33 cellular contexts compared by ENCODE assay signal in the genomic region with DNA sequence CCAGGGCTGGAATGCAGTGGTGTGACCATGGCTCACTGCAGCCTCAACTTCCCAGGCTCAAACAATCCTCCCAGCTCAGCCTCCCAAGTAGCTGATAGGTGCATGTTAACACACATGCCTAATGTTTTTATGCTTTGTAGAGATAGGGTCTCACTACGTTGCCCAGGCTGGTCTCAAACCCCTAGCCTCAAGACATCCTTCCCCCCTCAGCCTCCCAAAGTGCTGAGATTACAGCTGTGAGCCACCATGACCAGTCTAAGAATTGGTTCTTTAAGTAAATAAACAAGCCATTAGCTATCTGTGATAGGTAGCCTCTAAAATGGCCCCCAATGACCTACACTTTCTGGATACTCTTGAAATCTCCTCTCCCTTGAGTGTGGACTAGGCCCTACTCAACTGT. TPM values are rescaled to one million over a fixed set of nuclear protein-coding genes. Genes with fewer than 3 reads are reported as not detected.
DNase-seq lines count a peak whose midpoint lies in the region; ATAC-seq, FAIRE-seq and TF ChIP-seq lines count a peak whose summit lies in the region.
"Had no signal": no experiment of that assay in that cellular context is flagged by ENCODE, and none has a peak within 500 bp of the region (broad histone marks: within the 10 kb centered on the region; RNA-seq: fewer than 3 reads in every experiment).

No MANE protein-coding gene starts in this region.

- peaks cover 21% of the 10 kb centered on the region; the same call in 1 of the 2 replicates for H3K9me3 ChIP-seq in OCI-LY7 (ENCODE audit: low read length)
- no peaks in the 10 kb centered on the region for H3K9me3 ChIP-seq in K562 (replicated peaks; ENCODE audit: control insufficient read depth, insufficient read depth, low read depth, low read length)
- H3K9me3 ChIP-seq in naive thymus-derived CD4-positive, alpha-beta T cell (ENCODE audit: control insufficient read depth in 2 of 3, low read length in 3 of 3): no peaks in the 10 kb centered on the region
- H3K9me3 ChIP-seq: pancreas, Peyer's patch, suprapubic skin, upper lobe of right lung had no signal

- H3K27me3 ChIP-seq in K562 (ENCODE audit: control insufficient read depth in 2 of 2, insufficient read depth in 2 of 2, low read length in 2 of 2): no peaks in the 10 kb centered on the region
- H3K27me3 ChIP-seq in naive thymus-derived CD4-positive, alpha-beta T cell (ENCODE audit: control insufficient read depth in 2 of 2, insufficient read depth in 2 of 2, low read length in 2 of 2): no peaks in the 10 kb centered on the region
- H3K27me3 ChIP-seq: BLaER1, foreskin keratinocyte, pancreas, Peyer's patch, suprapubic skin, upper lobe of right lung had no signal

- no peak for DNase-seq in activated naive CD8-positive, alpha-beta T cell treated with anti-CD3 and anti-CD28 coated beads, Interleukin-2, amount 10 ng/mL, durations not matched to agents 7 days and 5 days
- no peak for DNase-seq in activated naive CD8-positive, alpha-beta T cell treated with anti-CD3 and anti-CD28 coated beads for 36 hours
- no peak for DNase-seq in OCI-LY7 (ENCODE audit: low spot score)
- DNase-seq in K562 (ENCODE audit: extremely low read depth in 1 of 4, low spot score in 3 of 4): no peak
- DNase-seq in osteocyte (ENCODE audit: extremely low spot score, unreplicated experiment): no peak
- no peak for DNase-seq in naive thymus-derived CD4-positive, alpha-beta T cell
- no peak for DNase-seq in NCI-H524 (lab: John Stamatoyannopoulos, UW)
- no peak for DNase-seq in DMS153 treated with DMSO at 0.1 percent for 48 hours (lab: John Stamatoyannopoulos, UW; ENCODE audit: unreplicated experiment)
- DNase-seq: activated B cell treated with CpG ODN at 0.5 μM for 24 hours; activated CD4-positive, alpha-beta T cell treated with anti-CD3 and anti-CD28 coated beads, Interleukin-2, amount 50 U/mL, for 4 hours; activated gamma-delta T cell; activated T-cell treated with anti-CD3 and anti-CD28 coated beads for 4 hours; COR-L47; dorsolateral prefrontal cortex; esophagus squamous epithelium; foreskin keratinocyte; GDM1; HCEC 1CT; NCI-H1436 treated with DMSO at 0.1 percent for 48 hours; NCI-H2081 treated with DMSO at 0.1 percent for 48 hours; NCI-H2227 treated with DMSO at 0.1 percent for 48 hours; NCI-H69; pancreas; Peyer's patch; stimulated activated naive CD4-positive, alpha-beta T cell treated with Interleukin-2 at 50 U/mL for 16 hours; SW 1271; upper lobe of right lung had no signal

- peaks cover 73% of the 10 kb centered on the region for H3K36me3 ChIP-seq in OCI-LY7 (ENCODE audit: insufficient read depth, low read length)
- peaks cover 52% of the 10 kb centered on the region for H3K36me3 ChIP-seq in K562 (ENCODE audit: control insufficient read depth, insufficient read depth, low read length)
- H3K36me3 ChIP-seq in naive thymus-derived CD4-positive, alpha-beta T cell (ENCODE audit: control insufficient read depth in 2 of 3, insufficient read depth in 3 of 3, low read length in 3 of 3): peaks cover 0 to 4% (median 0%) of the 10 kb centered on the region in 3 experiments
- H3K36me3 ChIP-seq: heart left ventricle, pancreas, Peyer's patch, suprapubic skin, upper lobe of right lung had no signal

- H4K20me1 ChIP-seq in OCI-LY7 (ENCODE audit: insufficient read depth, low read length) (no peaks in the 10 kb centered on the region), K562 (replicated peaks; ENCODE audit: control insufficient read depth, insufficient read depth, low read length) (no peaks in the 10 kb centered on the region)
- H4K20me1 ChIP-seq: BLaER1 had no signal

- no peaks in the 10 kb centered on the region for H3K9me2 ChIP-seq in OCI-LY7 (ENCODE audit: insufficient read depth, low read length)

- peaks cover 44% of the 10 kb centered on the region for H3K36me3 Mint-ChIP-seq in activated naive CD8-positive, alpha-beta T cell treated with anti-CD3 and anti-CD28 coated beads, Interleukin-2, amount 10 ng/mL, durations not matched to agents 7 days and 5 days
- peaks cover 64% of the 10 kb centered on the region for H3K36me3 Mint-ChIP-seq in activated naive CD8-positive, alpha-beta T cell treated with anti-CD3 and anti-CD28 coated beads for 36 hours
- peaks cover 29% of the 10 kb centered on the region for H3K36me3 Mint-ChIP-seq in osteocyte (ENCODE audit: unreplicated experiment)
- peaks cover 4 to 47% (median 25%) of the 10 kb centered on the region in 5 donors for H3K36me3 Mint-ChIP-seq in naive thymus-derived CD4-positive, alpha-beta T cell

- no peak for TF ChIP-seq EP300 in K562 (IDR thresholded peaks at IDR 0.05; ENCODE audit: low read length)

- TF ChIP-seq CTCF in OCI-LY7 (conservative IDR thresholded peaks at IDR 0.05; ENCODE audit: low read length) (no peak), K562 (IDR thresholded peaks at IDR 0.05 in 2 of 3, conservative IDR thresholded peaks at IDR 0.05 in 1 of 3; ENCODE audit: insufficient read depth in 2 of 3, low read depth in 1 of 3, low read length in 3 of 3) (no peak), osteocyte (IDR thresholded peaks at IDR 0.05) (no peak)

- BruUV-seq in OCI-LY7 (replicated peaks; lab: Mats Ljungman, UMichigan): no TSS peak
- BruUV-seq in K562 (replicated peaks; lab: Mats Ljungman, UMichigan): no TSS peak

- H3K79me2 ChIP-seq in OCI-LY7 (ENCODE audit: insufficient read depth, low read depth, low read length) (peaks cover 84% of the 10 kb centered on the region), K562 (ENCODE audit: control insufficient read depth, insufficient read depth, low read length) (peaks cover 94% of the 10 kb centered on the region)

- no peak overlapping the region for H3K27ac Mint-ChIP-seq in activated naive CD8-positive, alpha-beta T cell treated with anti-CD3 and anti-CD28 coated beads, Interleukin-2, amount 10 ng/mL, durations not matched to agents 7 days and 5 days
- no peak overlapping the region for H3K27ac Mint-ChIP-seq in activated naive CD8-positive, alpha-beta T cell treated with anti-CD3 and anti-CD28 coated beads for 36 hours
- H3K27ac Mint-ChIP-seq in osteocyte (ENCODE audit: unreplicated experiment): peak overlapping the region; percentile 32
- peak overlapping the region in 1 of 9 donors; percentile 46 for H3K27ac Mint-ChIP-seq in naive thymus-derived CD4-positive, alpha-beta T cell
- H3K27ac Mint-ChIP-seq: activated B cell treated with CpG ODN at 0.5 μM for 24 hours; natural killer cell treated with Interleukin-12 subunit alpha and Interleukin-12 subunit beta and Interleukin-15 and Interleukin-18, amount 100 ng/mL, for 72 hours had no signal

- H3K4me3 Mint-ChIP-seq in activated naive CD8-positive, alpha-beta T cell treated with anti-CD3 and anti-CD28 coated beads, Interleukin-2, amount 10 ng/mL, durations not matched to agents 7 days and 5 days: peak overlapping the region; percentile 49
- no peak overlapping the region for H3K4me3 Mint-ChIP-seq in activated naive CD8-positive, alpha-beta T cell treated with anti-CD3 and anti-CD28 coated beads for 36 hours
- H3K4me3 Mint-ChIP-seq in osteocyte (ENCODE audit: unreplicated experiment): peak overlapping the region; percentile 6
- peak overlapping the region in 1 of 10 donors; percentile 53 for H3K4me3 Mint-ChIP-seq in naive thymus-derived CD4-positive, alpha-beta T cell
- H3K4me3 Mint-ChIP-seq: activated B cell treated with CpG ODN at 0.5 μM for 24 hours; natural killer cell treated with Interleukin-12 subunit alpha and Interleukin-12 subunit beta and Interleukin-15 and Interleukin-18, amount 100 ng/mL, for 72 hours had no signal

- no peak overlapping the region for H3K27ac ChIP-seq in OCI-LY7 (ENCODE audit: low read depth, low read length, poor library complexity, severe bottlenecking)
- peak overlapping the region; percentile 98 for H3K27ac ChIP-seq in K562 (ENCODE audit: extremely low read depth, low read depth, low read length)
- H3K27ac ChIP-seq in naive thymus-derived CD4-positive, alpha-beta T cell (ENCODE audit: low read depth, low read length): no peak overlapping the region
- H3K27ac ChIP-seq: BLaER1, esophagus squamous epithelium, foreskin keratinocyte, heart left ventricle, pancreas, Peyer's patch, suprapubic skin, upper lobe of right lung had no signal

- H3K4me2 ChIP-seq in OCI-LY7 (ENCODE audit: low read length) (peak overlapping the region; percentile 71), K562 (ENCODE audit: insufficient read depth, low read length) (peak overlapping the region; percentile 19)

- H3K4me1 Mint-ChIP-seq in activated naive CD8-positive, alpha-beta T cell treated with anti-CD3 and anti-CD28 coated beads, Interleukin-2, amount 10 ng/mL, durations not matched to agents 7 days and 5 days: peaks cover 33% of the 10 kb centered on the region
- H3K4me1 Mint-ChIP-seq in activated naive CD8-positive, alpha-beta T cell treated with anti-CD3 and anti-CD28 coated beads for 36 hours: peaks cover 36% of the 10 kb centered on the region
- H3K4me1 Mint-ChIP-seq in osteocyte (ENCODE audit: unreplicated experiment): peaks cover 54% of the 10 kb centered on the region
- peaks cover 11 to 71% (median 57%) of the 10 kb centered on the region in 7 donors for H3K4me1 Mint-ChIP-seq in naive thymus-derived CD4-positive, alpha-beta T cell

- intact Hi-C loops in OCI-LY7 (cut with micrococcal nuclease; ENCODE audit: unreplicated experiment): loop anchor here (10.0 kb wide), 1 partner anchor 779 kb away; the partner anchor contains the start of gene NMD3
- intact Hi-C loops in K562 (cut with micrococcal nuclease): loop anchor here (5.0 kb wide), 3 partner anchors 41 to 776 kb away; partner anchors contain the start of gene NMD3
- intact Hi-C loops in naive thymus-derived CD4-positive, alpha-beta T cell (cut with micrococcal nuclease): loop anchor here in 1 of 2 donors (10.0 kb wide), 1 partner anchor 929 kb away; the partner anchor contains the start of gene SPTSSB

- H3K9me1 ChIP-seq in K562 (ENCODE audit: control insufficient read depth, insufficient read depth, low read length): no peaks in the 10 kb centered on the region

- H3K4me3 ChIP-seq in OCI-LY7 (ENCODE audit: low read depth, low read length, poor library complexity, severe bottlenecking) (no peak overlapping the region), K562 (no peak overlapping the region)
- H3K4me3 ChIP-seq in naive thymus-derived CD4-positive, alpha-beta T cell (ENCODE audit: low read length): no peak overlapping the region
- H3K4me3 ChIP-seq: BLaER1, esophagus squamous epithelium, heart left ventricle, pancreas, Peyer's patch, suprapubic skin, upper lobe of right lung had no signal

- no peak overlapping the region for H3K9ac ChIP-seq in K562 (ENCODE audit: insufficient read depth in 1 of 2, low read depth in 2 of 2, low read length in 2 of 2)
- H3K9ac ChIP-seq: BLaER1 had no signal

- POLR2A ChIA-PET in activated naive CD8-positive, alpha-beta T cell treated with anti-CD3 and anti-CD28 coated beads, Interleukin-2, amount 10 ng/mL, durations not matched to agents 7 days and 5 days (lab: Charles Lee): interaction anchor here (8.1 kb wide), 1 partner anchor 46 kb away, joined by 86 read pairs; the partner anchor contains the start of genes IFT80 and SMC4
- POLR2A ChIA-PET in OCI-LY7 (lab: Charles Lee) (interaction anchor here (0.6 to 3.6 kb wide), 5 partner anchors 10 to 44 kb away, joined by 3 to 22 read pairs (median 5); no protein-coding TSS in a partner anchor), K562 (lab: Yijun Ruan, JAX) (interaction anchor here (0.7 to 1.5 kb wide), 2 partner anchors 9 to 25 kb away, joined by 4 to 6 read pairs; no protein-coding TSS in a partner anchor)
- POLR2A ChIA-PET in naive thymus-derived CD4-positive, alpha-beta T cell (lab: Charles Lee): no interaction called here

- H3K27me3 Mint-ChIP-seq in activated naive CD8-positive, alpha-beta T cell treated with anti-CD3 and anti-CD28 coated beads, Interleukin-2, amount 10 ng/mL, durations not matched to agents 7 days and 5 days: no peaks in the 10 kb centered on the region
- no peaks in the 10 kb centered on the region for H3K27me3 Mint-ChIP-seq in activated naive CD8-positive, alpha-beta T cell treated with anti-CD3 and anti-CD28 coated beads for 36 hours
- H3K27me3 Mint-ChIP-seq in osteocyte (ENCODE audit: unreplicated experiment): no peaks in the 10 kb centered on the region
- H3K27me3 Mint-ChIP-seq in naive thymus-derived CD4-positive, alpha-beta T cell: no peaks in the 10 kb centered on the region
- H3K27me3 Mint-ChIP-seq: activated B cell treated with CpG ODN at 0.5 μM for 24 hours; natural killer cell treated with Interleukin-12 subunit alpha and Interleukin-12 subunit beta and Interleukin-15 and Interleukin-18, amount 100 ng/mL, for 72 hours had no signal

- H3K4me1 ChIP-seq in OCI-LY7 (ENCODE audit: insufficient read depth, low read length, poor library complexity, severe bottlenecking): peaks cover 27% of the 10 kb centered on the region
- peaks cover 14 to 20% of the 10 kb centered on the region in 2 experiments; a peak in 4 of 5 replicates for H3K4me1 ChIP-seq in K562 (replicated peaks in 1 of 2; ENCODE audit: control insufficient read depth in 2 of 2, insufficient read depth in 2 of 2, low read length in 2 of 2)
- peaks cover 10 to 14% of the 10 kb centered on the region in 2 donors for H3K4me1 ChIP-seq in naive thymus-derived CD4-positive, alpha-beta T cell (ENCODE audit: control insufficient read depth in 2 of 2, insufficient read depth in 2 of 2, low read length in 2 of 2)

- FAIRE-seq in K562 (lab: Jason Lieb, UNC): no peak
- FAIRE-seq: endometrium, keratinocyte, pancreas had no signal

- 63% methylated on average over 1 of the region's 1 CpG for WGBS in K562 (ENCODE audit: insufficient coverage, low coverage, missing lambda C conversion rate)

- CTCF ChIA-PET in OCI-LY7 (lab: Charles Lee; ENCODE audit: unreplicated experiment) (no interaction called here), K562 (lab: Yijun Ruan, JAX; ENCODE audit: low intra/inter-chr PET ratio) (no interaction called here)
- CTCF ChIA-PET in naive thymus-derived CD4-positive, alpha-beta T cell (lab: Charles Lee): no interaction called here

- in situ Hi-C loops in K562 (cut with MboI): no loop called here

- no peak for TF ChIP-seq POLR2A in K562 (conservative IDR thresholded peaks at IDR 0.05)

- H2AFZ ChIP-seq in OCI-LY7 (ENCODE audit: low read length) (no peak overlapping the region), K562 (ENCODE audit: low read depth, low read length) (no peak overlapping the region)

- H3K9me3 Mint-ChIP-seq in activated naive CD8-positive, alpha-beta T cell treated with anti-CD3 and anti-CD28 coated beads, Interleukin-2, amount 10 ng/mL, durations not matched to agents 7 days and 5 days: no peaks in the 10 kb centered on the region
- H3K9me3 Mint-ChIP-seq in activated naive CD8-positive, alpha-beta T cell treated with anti-CD3 and anti-CD28 coated beads for 36 hours: peaks cover 1% of the 10 kb centered on the region
- no peaks in the 10 kb centered on the region for H3K9me3 Mint-ChIP-seq in osteocyte (ENCODE audit: unreplicated experiment)
- H3K9me3 Mint-ChIP-seq in naive thymus-derived CD4-positive, alpha-beta T cell: peaks cover 0 to 3% (median 0%) of the 10 kb centered on the region in 11 donors
- H3K9me3 Mint-ChIP-seq: activated B cell treated with CpG ODN at 0.5 μM for 24 hours; natural killer cell treated with Interleukin-12 subunit alpha and Interleukin-12 subunit beta and Interleukin-15 and Interleukin-18, amount 100 ng/mL, for 72 hours had no signal

- no peak for TF ChIP-seq RAD21 in K562 (CRISPR knock-in tag; conservative IDR thresholded peaks at IDR 0.05 in 1 of 2, IDR thresholded peaks at IDR 0.05 in 1 of 2)

- ATAC-seq in activated naive CD8-positive, alpha-beta T cell treated with anti-CD3 and anti-CD28 coated beads, Interleukin-2, amount 10 ng/mL, durations not matched to agents 7 days and 5 days (ENCODE audit: low read depth): no peak
- no peak for ATAC-seq in K562
- no peak for ATAC-seq in naive thymus-derived CD4-positive, alpha-beta T cell
- ATAC-seq: foreskin keratinocyte; heart left ventricle; natural killer cell treated with Interleukin-12 subunit alpha and Interleukin-12 subunit beta and Interleukin-15 and Interleukin-18, amount 100 ng/mL, for 72 hours; pancreas; upper lobe of right lung had no signal

RNA-seq across cellular contexts. Expression of gene TRIM59, which starts 3.7 kb away (rescaled TPM):
- total RNA-seq in activated naive CD8-positive, alpha-beta T cell treated with anti-CD3 and anti-CD28 coated beads, Interleukin-2, amount 10 ng/mL, durations not matched to agents 7 days and 5 days: 10 to 100 TPM; 40.7 to 43.5 TPM
- total RNA-seq in activated naive CD8-positive, alpha-beta T cell treated with anti-CD3 and anti-CD28 coated beads for 36 hours: 10 to 100 TPM; 43.3 to 44.0 TPM
- 26.1 and 28.7 TPM in 2 replicates for total RNA-seq in OCI-LY7 (2014; rRNA removed; shearing (Covaris generic))
- total RNA-seq in OCI-LY7 (2022): 46.9 and 60.0 TPM in 2 replicates
- total RNA-seq in K562 (2011; cell fraction: chromatin; rRNA removed; ENCODE audit: low replicate concordance): 21.5 and 60.7 TPM in 2 replicates
- 11.2 and 16.4 TPM in 2 replicates for total RNA-seq in K562 (2011; cell fraction: nucleolus; rRNA removed)
- 32.6 and 56.4 TPM in 2 replicates for total RNA-seq in K562 (2011; cell fraction: nucleoplasm; rRNA removed)
- 20.7 and 22.7 TPM in 2 replicates for total RNA-seq in K562 (2014; rRNA removed)
- total RNA-seq in K562 (2014; rRNA removed; fragmentation: Illumina TruSeq; extraction: Trizol): 41.8 and 52.0 TPM in 2 replicates
- 34.8 and 35.6 TPM in 2 replicates for total RNA-seq in K562 (2015; rRNA removed; fragmentation: Illumina TruSeq; extraction: Trizol)
- 29.9 and 33.0 TPM in 2 replicates for total RNA-seq in K562 (2021)
- polyA plus RNA-seq in K562 (2011; rRNA removed): 44.3 and 47.7 TPM in 2 replicates
- polyA plus RNA-seq in K562 (2011; cell fraction: cytosol; rRNA removed): 7.5 and 16.2 TPM in 2 replicates
- 17.6 and 24.2 TPM in 2 replicates for polyA plus RNA-seq in K562 (2011; cell fraction: nucleus; rRNA removed)
- 18.5 and 20.9 TPM in 2 replicates for polyA plus RNA-seq in K562 (2012)
- polyA plus RNA-seq in K562 (2014; fragmentation: Illumina TruSeq; extraction: Trizol): 29.8 and 35.5 TPM in 2 replicates
- 100 to 1,000 TPM in 1 of 2 experiments, 10 to 100 TPM in 1; 34.1 to 101 TPM for polyA plus RNA-seq in K562 (2014; fragmentation: Nextera tagmentation; extraction: Ambion mirVana)
- polyA plus RNA-seq in K562 (2014; rRNA removed): 16.4 and 16.8 TPM in 2 replicates
- polyA minus RNA-seq in K562 (2011; rRNA and poly(A)+ RNA removed): 41.9 and 51.8 TPM in 2 replicates
- polyA minus RNA-seq in K562 (2011; cell fraction: cytosol; rRNA and poly(A)+ RNA removed): 16.0 and 29.1 TPM in 2 replicates
- polyA minus RNA-seq in K562 (2011; cell fraction: nucleus; rRNA and poly(A)+ RNA removed): 15.1 and 25.3 TPM in 2 replicates
- 36.0 and 40.3 TPM in 2 replicates for total RNA-seq in osteocyte
- 10 to 100 TPM in 4 of 5 experiments, 1 to 10 TPM in 1; 9.8 to 49.2 (median 17.5) TPM for total RNA-seq in naive thymus-derived CD4-positive, alpha-beta T cell
- 10 to 100 TPM; 16.6 to 35.6 TPM for polyA plus RNA-seq in naive thymus-derived CD4-positive, alpha-beta T cell

RNA-seq across cellular contexts. Expression of gene SMC4, which starts 46.4 kb away (rescaled TPM):
- 100 to 1,000 TPM; 187 to 189 TPM for total RNA-seq in activated naive CD8-positive, alpha-beta T cell treated with anti-CD3 and anti-CD28 coated beads, Interleukin-2, amount 10 ng/mL, durations not matched to agents 7 days and 5 days
- total RNA-seq in activated naive CD8-positive, alpha-beta T cell treated with anti-CD3 and anti-CD28 coated beads for 36 hours: 100 to 1,000 TPM; 153 to 164 TPM
- 316 and 348 TPM in 2 replicates for total RNA-seq in OCI-LY7 (2014; rRNA removed; shearing (Covaris generic))
- 352 and 382 TPM in 2 replicates for total RNA-seq in OCI-LY7 (2022)
- 157 and 734 TPM in 2 replicates for total RNA-seq in K562 (2011; cell fraction: chromatin; rRNA removed; ENCODE audit: low replicate concordance)
- total RNA-seq in K562 (2011; cell fraction: nucleolus; rRNA removed): 85.2 and 108 TPM in 2 replicates
- total RNA-seq in K562 (2011; cell fraction: nucleoplasm; rRNA removed): 165 and 177 TPM in 2 replicates
- total RNA-seq in K562 (2014; rRNA removed): 145 and 201 TPM in 2 replicates
- total RNA-seq in K562 (2014; rRNA removed; fragmentation: Illumina TruSeq; extraction: Trizol): 271 and 309 TPM in 2 replicates
- total RNA-seq in K562 (2015; rRNA removed; fragmentation: Illumina TruSeq; extraction: Trizol): 270 and 326 TPM in 2 replicates
- total RNA-seq in K562 (2021): 162 and 176 TPM in 2 replicates
- polyA plus RNA-seq in K562 (2011; rRNA removed): 98.2 and 136 TPM in 2 replicates
- 45.7 and 51.3 TPM in 2 replicates for polyA plus RNA-seq in K562 (2011; cell fraction: cytosol; rRNA removed)
- polyA plus RNA-seq in K562 (2011; cell fraction: nucleus; rRNA removed): 207 and 208 TPM in 2 replicates
- 125 and 136 TPM in 2 replicates for polyA plus RNA-seq in K562 (2012)
- polyA plus RNA-seq in K562 (2014; fragmentation: Illumina TruSeq; extraction: Trizol): 233 and 347 TPM in 2 replicates
- 100 to 1,000 TPM in 1 of 2 experiments, 10 to 100 TPM in 1; 87.9 to 105 TPM for polyA plus RNA-seq in K562 (2014; fragmentation: Nextera tagmentation; extraction: Ambion mirVana)
- polyA plus RNA-seq in K562 (2014; rRNA removed): 185 and 198 TPM in 2 replicates
- polyA minus RNA-seq in K562 (2011; rRNA and poly(A)+ RNA removed): 113 and 150 TPM in 2 replicates
- polyA minus RNA-seq in K562 (2011; cell fraction: cytosol; rRNA and poly(A)+ RNA removed): 38.2 and 42.8 TPM in 2 replicates
- polyA minus RNA-seq in K562 (2011; cell fraction: nucleus; rRNA and poly(A)+ RNA removed): 168 and 288 TPM in 2 replicates
- total RNA-seq in osteocyte: 59.2 and 68.8 TPM in 2 replicates
- 100 to 1,000 TPM in 1 of 5 experiments, 10 to 100 TPM in 4; 37.4 to 185 (median 47.9) TPM for total RNA-seq in naive thymus-derived CD4-positive, alpha-beta T cell
- 10 to 100 TPM; 30.1 to 36.2 TPM for polyA plus RNA-seq in naive thymus-derived CD4-positive, alpha-beta T cell

RNA-seq across cellular contexts. Expression of gene IFT80, which starts 46.8 kb away (rescaled TPM):
- 10 to 100 TPM; 27.9 to 29.2 TPM for total RNA-seq in activated naive CD8-positive, alpha-beta T cell treated with anti-CD3 and anti-CD28 coated beads, Interleukin-2, amount 10 ng/mL, durations not matched to agents 7 days and 5 days
- total RNA-seq in activated naive CD8-positive, alpha-beta T cell treated with anti-CD3 and anti-CD28 coated beads for 36 hours: 10 to 100 TPM; 11.2 to 12.2 TPM
- total RNA-seq in OCI-LY7 (2014; rRNA removed; shearing (Covaris generic)): 33.5 and 37.3 TPM in 2 replicates
- 48.9 and 49.5 TPM in 2 replicates for total RNA-seq in OCI-LY7 (2022)
- 18.4 and 50.8 TPM in 2 replicates for total RNA-seq in K562 (2011; cell fraction: chromatin; rRNA removed; ENCODE audit: low replicate concordance)
- 3.5 and 8.6 TPM in 2 replicates for total RNA-seq in K562 (2011; cell fraction: nucleolus; rRNA removed)
- total RNA-seq in K562 (2011; cell fraction: nucleoplasm; rRNA removed): 11.1 and 17.0 TPM in 2 replicates
- total RNA-seq in K562 (2014; rRNA removed): 7.5 and 9.5 TPM in 2 replicates
- total RNA-seq in K562 (2014; rRNA removed; fragmentation: Illumina TruSeq; extraction: Trizol): 18.7 and 22.0 TPM in 2 replicates
- 17.0 and 17.6 TPM in 2 replicates for total RNA-seq in K562 (2015; rRNA removed; fragmentation: Illumina TruSeq; extraction: Trizol)
- 13.2 and 13.4 TPM in 2 replicates for total RNA-seq in K562 (2021)
- 13.1 and 20.9 TPM in 2 replicates for polyA plus RNA-seq in K562 (2011; rRNA removed)
- 1.6 and 3.7 TPM in 2 replicates for polyA plus RNA-seq in K562 (2011; cell fraction: cytosol; rRNA removed)
- polyA plus RNA-seq in K562 (2011; cell fraction: nucleus; rRNA removed): 16.0 and 16.4 TPM in 2 replicates
- polyA plus RNA-seq in K562 (2012): 18.4 and 20.6 TPM in 2 replicates
- 13.6 and 16.4 TPM in 2 replicates for polyA plus RNA-seq in K562 (2014; fragmentation: Illumina TruSeq; extraction: Trizol)
- polyA plus RNA-seq in K562 (2014; fragmentation: Nextera tagmentation; extraction: Ambion mirVana): 1 to 10 TPM; 6.7 to 7.2 TPM
- polyA plus RNA-seq in K562 (2014; rRNA removed): 14.3 and 21.1 TPM in 2 replicates
- polyA minus RNA-seq in K562 (2011; rRNA and poly(A)+ RNA removed): 12.7 and 17.3 TPM in 2 replicates
- polyA minus RNA-seq in K562 (2011; cell fraction: cytosol; rRNA and poly(A)+ RNA removed): 2.5 and 5.2 TPM in 2 replicates
- polyA minus RNA-seq in K562 (2011; cell fraction: nucleus; rRNA and poly(A)+ RNA removed): 12.5 and 22.4 TPM in 2 replicates
- 42.8 and 43.3 TPM in 2 replicates for total RNA-seq in osteocyte
- 10 to 100 TPM; 19.6 to 36.2 (median 30.4) TPM for total RNA-seq in naive thymus-derived CD4-positive, alpha-beta T cell
- 10 to 100 TPM in 1 of 2 donors, 1 to 10 TPM in 1; 6.3 to 10.4 TPM for polyA plus RNA-seq in naive thymus-derived CD4-positive, alpha-beta T cell
